Comparison of ENCODE assay signal across 8 cellular contexts in the genomic region with DNA sequence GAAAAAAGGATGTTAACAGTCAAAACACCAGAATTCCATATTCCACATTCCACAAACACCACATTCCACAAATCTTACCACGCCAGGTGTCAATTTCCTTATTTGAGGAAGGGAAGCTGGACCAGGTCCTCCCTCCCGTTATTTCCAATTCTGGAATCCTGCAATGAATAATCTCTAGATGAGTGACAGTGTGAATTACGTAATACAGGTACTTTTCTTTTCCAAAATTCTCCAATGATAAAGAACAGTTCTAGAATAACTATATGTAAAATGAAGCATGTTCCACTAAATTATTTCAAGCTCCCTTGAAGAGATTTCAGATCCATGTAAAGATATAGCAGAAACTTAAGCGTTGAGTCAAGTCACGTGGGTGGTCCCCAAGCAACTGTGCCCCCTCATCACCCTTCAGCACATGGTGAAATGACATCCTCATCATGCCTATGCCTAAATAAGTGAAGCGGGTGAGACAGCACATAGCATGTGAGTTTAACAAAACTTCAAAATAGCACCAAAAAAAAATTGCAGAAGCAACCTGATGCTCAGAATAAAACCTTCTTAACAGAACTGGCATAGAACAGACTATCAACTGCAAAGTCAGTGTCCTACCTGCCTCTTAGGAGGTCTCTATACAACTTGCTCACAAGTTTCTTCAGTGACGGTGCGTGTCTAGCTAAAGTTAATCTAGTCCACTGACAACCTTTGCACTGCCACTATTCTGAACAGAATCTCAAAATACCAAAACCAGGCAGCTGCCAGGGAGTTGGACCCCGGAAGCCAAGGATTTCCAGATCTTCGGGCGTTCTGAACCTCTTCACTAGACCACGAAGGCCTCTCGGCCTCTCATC. TPM values are rescaled to one million over a fixed set of nuclear protein-coding genes. Genes with fewer than 3 reads are reported as not detected.
DNase-seq lines count a peak whose midpoint lies in the region; ATAC-seq and TF ChIP-seq lines count a peak whose summit lies in the region.

No MANE protein-coding gene starts in this region.

- 24% methylated on average over 9 to 11 of the region's 13 CpGs for WGBS in gastroesophageal sphincter (ENCODE audit: low coverage in 1 of 2), 2 donors

- H3K27ac ChIP-seq in WERI-Rb-1 (peak overlapping the region; percentile 81), gastroesophageal sphincter (peak overlapping the region; percentile 54 to 89 (median 86)), parathyroid adenoma (peak overlapping the region; percentile 54)

- H3K36me3 Mint-ChIP-seq in activated naive CD4-positive, alpha-beta T cell treated with anti-CD3 and anti-CD28 coated beads, Interleukin-2, amount 50 U/mL, for 24 hours: peaks cover 10% of the 10 kb centered on the region

- TF ChIP-seq POLR2A in gastroesophageal sphincter (IDR thresholded peaks at IDR 0.05): no peak

- peak overlapping the region; percentile 81 for H2AFZ ChIP-seq in parathyroid adenoma

- H3K27me3 ChIP-seq in WERI-Rb-1 (ENCODE audit: insufficient read depth, low read depth, severe bottlenecking) (no peaks in the 10 kb centered on the region), gastroesophageal sphincter (no peaks in the 10 kb centered on the region), parathyroid adenoma (ENCODE audit: control insufficient read depth, insufficient read depth, low read length) (no peaks in the 10 kb centered on the region)

- H3K36me3 ChIP-seq in WERI-Rb-1: peaks cover 37% of the 10 kb centered on the region
- peaks cover 0 to 37% of the 10 kb centered on the region in 2 donors for H3K36me3 ChIP-seq in gastroesophageal sphincter
- H3K36me3 ChIP-seq in parathyroid adenoma (ENCODE audit: control insufficient read depth, insufficient read depth, low read length): no peaks in the 10 kb centered on the region

- H3K27ac Mint-ChIP-seq in activated naive CD4-positive, alpha-beta T cell treated with anti-CD3 and anti-CD28 coated beads, Interleukin-2, amount 50 U/mL, for 24 hours: peak overlapping the region; percentile 79

- peak overlapping the region; percentile 82 for H3K4me3 ChIP-seq in WERI-Rb-1 (ENCODE audit: low read depth, low read length)
- peak overlapping the region; percentile 91 to 93 for H3K4me3 ChIP-seq in gastroesophageal sphincter
- peak overlapping the region; percentile 72 for H3K4me3 ChIP-seq in parathyroid adenoma (ENCODE audit: low read depth, low read length)

- H3K4me1 ChIP-seq in gastroesophageal sphincter (peaks cover 0 to 21% (median 9%) of the 10 kb centered on the region in 3 donors), parathyroid adenoma (no peaks in the 10 kb centered on the region)

- H3K9me3 ChIP-seq in WERI-Rb-1 (ENCODE audit: severe bottlenecking) (no peaks in the 10 kb centered on the region), gastroesophageal sphincter (no peaks in the 10 kb centered on the region), parathyroid adenoma (ENCODE audit: control insufficient read depth, low read length) (no peaks in the 10 kb centered on the region)

- ATAC-seq in HG03521 (IDR thresholded peaks at IDR 0.05; ENCODE audit: unreplicated experiment): peak; percentile 12
- peak; percentile 9 for ATAC-seq in gastroesophageal sphincter

- peak overlapping the region; percentile 69 for H3K4me2 ChIP-seq in parathyroid adenoma (ENCODE audit: low read length)

- no peaks in the 10 kb centered on the region for H3K27me3 Mint-ChIP-seq in activated naive CD4-positive, alpha-beta T cell treated with anti-CD3 and anti-CD28 coated beads, Interleukin-2, amount 50 U/mL, for 24 hours

- H3K4me3 Mint-ChIP-seq in activated naive CD4-positive, alpha-beta T cell treated with anti-CD3 and anti-CD28 coated beads, Interleukin-2, amount 50 U/mL, for 24 hours: peak overlapping the region; percentile 93

- TF ChIP-seq CTCF in WERI-Rb-1 (IDR thresholded peaks at IDR 0.05; ENCODE audit: low read depth, low read length): no peak
- TF ChIP-seq CTCF in gastroesophageal sphincter (IDR thresholded peaks at IDR 0.05): no peak
- no peak for TF ChIP-seq CTCF in parathyroid adenoma (IDR thresholded peaks at IDR 0.05)

- H3K9me3 Mint-ChIP-seq in activated naive CD4-positive, alpha-beta T cell treated with anti-CD3 and anti-CD28 coated beads, Interleukin-2, amount 50 U/mL, for 24 hours: no peaks in the 10 kb centered on the region

- H3K79me2 ChIP-seq in parathyroid adenoma: no peaks in the 10 kb centered on the region

- TF ChIP-seq EP300 in gastroesophageal sphincter (IDR thresholded peaks at IDR 0.05): no peak

- no peak overlapping the region for H3K9ac ChIP-seq in parathyroid adenoma

- DNase-seq in activated naive CD4-positive, alpha-beta T cell (lab: John Stamatoyannopoulos, UW): no peak
- DNase-seq in WERI-Rb-1: no peak
- no peak for DNase-seq in DMS114 treated with DMSO at 0.1 percent for 48 hours (lab: John Stamatoyannopoulos, UW; ENCODE audit: unreplicated experiment)
- DNase-seq in NCI-H524 (lab: John Stamatoyannopoulos, UW): no peak

- peaks cover 55% of the 10 kb centered on the region for H3K4me1 Mint-ChIP-seq in activated naive CD4-positive, alpha-beta T cell treated with anti-CD3 and anti-CD28 coated beads, Interleukin-2, amount 50 U/mL, for 24 hours

RNA-seq across cellular contexts. Expression of a gene that starts 0.9 kb away (rescaled TPM):
- 10 to 100 TPM; 25.8 to 34.1 (median 28.4) TPM for total RNA-seq in gastroesophageal sphincter
